In genomic region chr2:170973492-170974303, GRCh38 we compare ENCODE assay signal across 8 cellular contexts. TPM values are rescaled to one million over a fixed set of nuclear protein-coding genes. Genes with fewer than 3 reads are reported as not detected.
DNase-seq lines count a peak whose midpoint lies in the region; ATAC-seq and TF ChIP-seq lines count a peak whose summit lies in the region.

No MANE protein-coding gene starts in this region.

- no peaks in the 10 kb centered on the region for H4K20me1 ChIP-seq in KMS-11 (ENCODE audit: insufficient read depth)

- TF ChIP-seq CTCF in KMS-11 (conservative IDR thresholded peaks at IDR 0.05; ENCODE audit: low read depth, low read length): peak; percentile 75

- H3K79me2 ChIP-seq in KMS-11 (ENCODE audit: insufficient read depth, low read depth): no peaks in the 10 kb centered on the region

- H3K4me3 Mint-ChIP-seq in activated naive CD4-positive, alpha-beta T cell treated with anti-CD3 and anti-CD28 coated beads for 36 hours: peak overlapping the region; percentile 66

- H3K36me3 Mint-ChIP-seq in activated naive CD4-positive, alpha-beta T cell treated with anti-CD3 and anti-CD28 coated beads for 36 hours (ENCODE audit: low read depth): no peaks in the 10 kb centered on the region

- peak overlapping the region; percentile 48 for H3K27ac Mint-ChIP-seq in activated naive CD4-positive, alpha-beta T cell treated with anti-CD3 and anti-CD28 coated beads for 36 hours

- peak overlapping the region; percentile 95 for H2AFZ ChIP-seq in KMS-11 (ENCODE audit: low read depth)

- H3K4me3 ChIP-seq in KMS-11 (IDR thresholded peaks at IDR 0.05; ENCODE audit: insufficient read depth, low read depth, low read length): peak overlapping the region; percentile 60
- H3K4me3 ChIP-seq in SJSA1: peak overlapping the region; percentile 58

- H3K9ac ChIP-seq in KMS-11: peak overlapping the region; percentile 79

- H3K27me3 ChIP-seq in KMS-11 (ENCODE audit: insufficient read depth, low read depth) (no peaks in the 10 kb centered on the region), SJSA1 (replicated peaks) (no peaks in the 10 kb centered on the region)

- H3K27ac ChIP-seq in KMS-11: peak overlapping the region; percentile 21; the same call in 1 of the 2 replicates
- peak overlapping the region; percentile 75 for H3K27ac ChIP-seq in SJSA1

- H3K4me1 ChIP-seq in KMS-11 (ENCODE audit: low read depth, poor library complexity, severe bottlenecking) (peaks cover 10% of the 10 kb centered on the region), SJSA1 (replicated peaks) (peaks cover 8% of the 10 kb centered on the region)

- CTCF ChIA-PET in activated naive CD4-positive, alpha-beta T cell treated with anti-CD3 and anti-CD28 coated beads for 36 hours (lab: Charles Lee): interaction anchor here (0.6 to 2.0 kb wide), 17 partner anchors 11 to 508 kb away, joined by 3 to 15 read pairs (median 4); partner anchors contain the start of gene GORASP2

- H3K36me3 ChIP-seq in KMS-11 (ENCODE audit: insufficient read depth) (no peaks in the 10 kb centered on the region), SJSA1 (no peaks in the 10 kb centered on the region)

- intact Hi-C loops in activated naive CD4-positive, alpha-beta T cell treated with anti-CD3 and anti-CD28 coated beads for 36 hours (cut with micrococcal nuclease): loop anchor here (1.0 to 10.0 kb wide), 12 partner anchors 45 to 1124 kb away; partner anchors contain the start of genes CYBRD1 and DCAF17

- no peaks in the 10 kb centered on the region for H3K27me3 Mint-ChIP-seq in activated naive CD4-positive, alpha-beta T cell treated with anti-CD3 and anti-CD28 coated beads for 36 hours (ENCODE audit: low read depth)

- H3K9me3 Mint-ChIP-seq in activated naive CD4-positive, alpha-beta T cell treated with anti-CD3 and anti-CD28 coated beads for 36 hours: no peaks in the 10 kb centered on the region

- peaks cover 9% of the 10 kb centered on the region for H3K4me1 Mint-ChIP-seq in activated naive CD4-positive, alpha-beta T cell treated with anti-CD3 and anti-CD28 coated beads for 36 hours (ENCODE audit: low read depth)

- H3K4me2 ChIP-seq in KMS-11: peak overlapping the region; percentile 87

- DNase-seq in ELF-1 (ENCODE audit: low read depth, low spot score) (peak; percentile 89), SJSA1 (ENCODE audit: low read depth in 1 of 2, low spot score in 2 of 2) (peak; percentile 79 to 88), globus pallidus (ENCODE audit: low spot score) (peak; percentile 74), nucleus accumbens (lab: John Stamatoyannopoulos, UW) (peak in 54 of 56 donors; percentile 28 to 91 (median 66)), superior temporal gyrus (ENCODE audit: extremely low spot score) (peak; percentile 85)
- DNase-seq in activated naive CD4-positive, alpha-beta T cell treated with anti-CD3 and anti-CD28 coated beads for 36 hours: peak; percentile 92

- peak; percentile 97 for ATAC-seq in GM21737 (IDR thresholded peaks at IDR 0.05; ENCODE audit: unreplicated experiment)

- H3K9me3 ChIP-seq in SJSA1 (replicated peaks): no peaks in the 10 kb centered on the region

RNA-seq across cellular contexts. Expression of gene GORASP2, which starts 44.6 kb away (rescaled TPM):
- total RNA-seq in SJSA1 (2014; rRNA removed; shearing (Covaris generic)): 18.8 and 45.2 TPM in 2 replicates
- 10 to 100 TPM; 57.1 to 60.2 TPM for total RNA-seq in activated naive CD4-positive, alpha-beta T cell treated with anti-CD3 and anti-CD28 coated beads for 36 hours

Comparison
In these comparisons a context has a peak if more than half of its experiments do, and no peak if none do; other contexts are left out.
1. Peak in every context shown above with its lines: DNase-seq, ATAC-seq, H3K4me3 ChIP-seq and H3K27ac ChIP-seq.